In the genomic region with DNA sequence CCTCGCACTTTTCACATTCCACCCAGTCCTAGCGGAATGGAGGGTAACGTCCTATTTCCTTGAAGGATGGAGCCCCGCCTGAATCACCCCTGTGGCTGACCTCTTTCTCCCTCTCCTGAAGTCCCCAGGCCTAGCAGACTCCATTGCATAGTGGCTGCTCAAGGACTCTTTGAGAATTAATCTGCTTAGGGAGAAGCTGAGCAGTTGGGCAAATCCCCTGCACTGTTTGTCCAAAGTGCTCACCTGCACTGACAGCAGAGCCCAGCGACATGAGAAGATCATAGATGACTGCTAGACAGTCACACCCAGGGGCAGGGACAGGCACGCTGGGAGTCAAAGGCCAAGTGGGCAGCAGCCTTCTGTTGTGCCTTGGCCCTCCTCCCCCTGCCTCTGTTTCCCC, we compare ENCODE assay signal across 1 cellular context.
TF ChIP-seq lines count a peak whose summit lies in the region.

No MANE protein-coding gene starts in this region.

TF ChIP-seq in H1, 55 proteins besides CTCF, POLR2A, EP300 and RAD21 (continued from another document):
- TF ChIP-seq, protein P1, sequence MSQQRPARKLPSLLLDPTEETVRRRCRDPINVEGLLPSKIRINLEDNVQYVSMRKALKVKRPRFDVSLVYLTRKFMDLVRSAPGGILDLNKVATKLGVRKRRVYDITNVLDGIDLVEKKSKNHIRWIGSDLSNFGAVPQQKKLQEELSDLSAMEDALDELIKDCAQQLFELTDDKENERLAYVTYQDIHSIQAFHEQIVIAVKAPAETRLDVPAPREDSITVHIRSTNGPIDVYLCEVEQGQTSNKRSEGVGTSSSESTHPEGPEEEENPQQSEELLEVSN (IDR thresholded peaks at IDR 0.05) = no peak
- no peak for TF ChIP-seq CBX5 (IDR thresholded peaks at IDR 0.05; ENCODE audit: low read depth, low read length)
- TF ChIP-seq, protein P2, sequence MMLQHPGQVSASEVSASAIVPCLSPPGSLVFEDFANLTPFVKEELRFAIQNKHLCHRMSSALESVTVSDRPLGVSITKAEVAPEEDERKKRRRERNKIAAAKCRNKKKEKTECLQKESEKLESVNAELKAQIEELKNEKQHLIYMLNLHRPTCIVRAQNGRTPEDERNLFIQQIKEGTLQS (IDR thresholded peaks at IDR 0.05; ENCODE audit: insufficient read depth, low read depth, low read length) = no peak
- TF ChIP-seq ASH2L (IDR thresholded peaks at IDR 0.05; ENCODE audit: low read length) = no peak
